ENCODE assay signal across 17 cellular contexts in the genomic region with DNA sequence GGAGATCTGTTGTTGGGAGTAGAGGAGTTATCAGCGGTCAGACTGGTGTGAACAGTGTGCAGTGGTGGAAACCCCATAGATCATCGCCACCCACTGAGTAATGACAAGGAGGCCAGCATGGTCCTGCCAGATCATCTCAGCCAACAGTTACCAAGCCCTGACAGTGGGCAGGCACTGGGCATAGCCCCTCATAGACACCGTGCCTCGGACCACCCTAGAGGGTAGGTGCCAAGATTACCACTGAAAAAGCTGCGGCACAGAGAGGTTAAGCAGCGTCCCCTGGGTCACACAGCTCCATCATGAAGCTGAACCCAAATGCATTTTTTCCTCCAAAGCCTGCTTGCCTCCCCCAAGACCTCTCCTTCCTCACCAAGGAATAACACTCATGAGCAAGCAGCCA. TPM values are rescaled to one million over a fixed set of nuclear protein-coding genes. Genes with fewer than 3 reads are reported as not detected.
DNase-seq lines count a peak whose midpoint lies in the region; ATAC-seq, FAIRE-seq and TF ChIP-seq lines count a peak whose summit lies in the region.
"Had no signal": no experiment of that assay in that cellular context is flagged by ENCODE, and none has a peak within 500 bp of the region (broad histone marks: within the 10 kb centered on the region; RNA-seq: fewer than 3 reads in every experiment).

No MANE protein-coding gene starts in this region.

- no peak for TF ChIP-seq EP300 in H1 (IDR thresholded peaks at IDR 0.05; ENCODE audit: borderline replicate concordance in 1 of 2, low read depth in 2 of 2, low read length in 2 of 2)

- H3K9me3 ChIP-seq in H1 (ENCODE audit: insufficient read depth in 2 of 2, low read depth in 1 of 2, low read length in 1 of 2) (no peaks in the 10 kb centered on the region), neural progenitor cell (ENCODE audit: low read depth) (no peaks in the 10 kb centered on the region)
- no peaks in the 10 kb centered on the region for H3K9me3 ChIP-seq in effector memory CD4-positive, alpha-beta T cell (ENCODE audit: control insufficient read depth, low read length)

- H2AFZ ChIP-seq in H1 (ENCODE audit: low read length) (no peak overlapping the region), neural progenitor cell (replicated peaks) (no peak overlapping the region)

- H3K56ac ChIP-seq in H1 (replicated peaks; ENCODE audit: insufficient read length, low read depth, low read length), result no peak overlapping the region

- no peak overlapping the region for H4K91ac ChIP-seq in H1 (replicated peaks; ENCODE audit: insufficient read length, low read length)

- H2AK5ac ChIP-seq in H1 (ENCODE audit: low read depth, low read length), result no peak overlapping the region

- DNase-seq in left cardiac atrium (no peak), Right ventricle myocardium inferior (ENCODE audit: missing footprints) (no peak), H1 (ENCODE audit: low read depth in 1 of 2, low spot score in 2 of 2) (no peak), neural progenitor cell (ENCODE audit: low spot score) (no peak), urothelium cell line (ENCODE audit: low spot score) (no peak), GM12892 (ENCODE audit: insufficient read length) (no peak)
- no peak for DNase-seq in effector memory CD4-positive, alpha-beta T cell
- DNase-seq: H7, MV-4-11, NCI-H146, NCI-H2081 treated with DMSO at 0.1 percent for 48 hours, NCI-H345, NCI-H526 treated with DMSO at 0.1 percent for 48 hours, OCI-M1 had no signal

- H3K27ac Mint-ChIP-seq in neural progenitor cell, result peak overlapping the region; percentile 99
- H3K27ac Mint-ChIP-seq: IgD-negative memory B cell had no signal

- H3K27me3 ChIP-seq in H1 (replicated peaks in 1 of 4; ENCODE audit: control insufficient read depth in 3 of 4, extremely low read depth in 1 of 4, insufficient read depth in 3 of 4, low read length in 3 of 4), result no peaks in the 10 kb centered on the region; a peak in 1 of 7 replicates
- H3K27me3 ChIP-seq in neural progenitor cell, result no peaks in the 10 kb centered on the region
- peaks cover 3% of the 10 kb centered on the region for H3K27me3 ChIP-seq in effector memory CD4-positive, alpha-beta T cell (replicated peaks; ENCODE audit: control insufficient read depth, insufficient read depth, low read length, poor library complexity, severe bottlenecking)

- no peak overlapping the region for H3K18ac ChIP-seq in H1 (ENCODE audit: extremely low read depth, low read length)

- H3K79me1 ChIP-seq in H1 (ENCODE audit: low read depth, low read length), result no peaks in the 10 kb centered on the region

- no peaks in the 10 kb centered on the region for H3K79me2 ChIP-seq in H1 (ENCODE audit: control insufficient read depth in 1 of 2, insufficient read depth in 2 of 2, low read length in 2 of 2)
- no peaks in the 10 kb centered on the region for H3K79me2 ChIP-seq in neural progenitor cell (ENCODE audit: low read depth)

- peaks cover 93% of the 10 kb centered on the region for H3K4me1 Mint-ChIP-seq in neural progenitor cell

- H2BK5ac ChIP-seq in H1 (ENCODE audit: low read depth, low read length), result no peak overlapping the region

- no peak overlapping the region; the same call in 1 of the 2 replicates for H2BK12ac ChIP-seq in H1 (ENCODE audit: low read depth, low read length)

- H3K36me3 ChIP-seq in H1 (ENCODE audit: control insufficient read depth in 2 of 4, insufficient read depth in 4 of 4, low read length in 3 of 4), result no peaks in the 10 kb centered on the region
- H3K36me3 ChIP-seq in neural progenitor cell, result no peaks in the 10 kb centered on the region
- H3K36me3 ChIP-seq in effector memory CD4-positive, alpha-beta T cell (ENCODE audit: control insufficient read depth, insufficient read depth, low read length), result no peaks in the 10 kb centered on the region

- peak overlapping the region; percentile 71 for H3K4me3 Mint-ChIP-seq in neural progenitor cell
- H3K4me3 Mint-ChIP-seq: IgD-negative memory B cell had no signal

- no peak overlapping the region for H3K9ac ChIP-seq in H1 (replicated peaks in 1 of 4; ENCODE audit: extremely low read depth in 1 of 4, low read depth in 3 of 4, low read length in 3 of 4)
- H3K9ac ChIP-seq in neural progenitor cell, result no peak overlapping the region

- H3K27ac ChIP-seq in H1 (ENCODE audit: low read depth, low read length), result no peak overlapping the region
- H3K27ac ChIP-seq in neural progenitor cell, result peak overlapping the region; percentile 22
- no peak overlapping the region for H3K27ac ChIP-seq in effector memory CD4-positive, alpha-beta T cell (ENCODE audit: insufficient read depth, low read length, poor library complexity, severe bottlenecking)

- no peak overlapping the region for H3K14ac ChIP-seq in H1 (ENCODE audit: insufficient read length)

- H3K4me3 ChIP-seq in H1 (ENCODE audit: extremely low read depth in 1 of 4, insufficient read depth in 2 of 4, low read depth in 3 of 4, low read length in 4 of 4) (no peak overlapping the region), neural progenitor cell (no peak overlapping the region)
- no peak overlapping the region for H3K4me3 ChIP-seq in effector memory CD4-positive, alpha-beta T cell (ENCODE audit: insufficient read depth, low read depth, low read length, poor library complexity, severe bottlenecking)

- H4K8ac ChIP-seq in H1 (ENCODE audit: extremely low read depth, insufficient read depth, low read length), result no peak overlapping the region; the same call in 1 of the 2 replicates

- H3K4me2 ChIP-seq in H1 (ENCODE audit: insufficient read depth in 1 of 2, low read depth in 2 of 2, low read length in 2 of 2), result no peak overlapping the region
- peak overlapping the region; percentile 49 for H3K4me2 ChIP-seq in neural progenitor cell

- no peak for TF ChIP-seq RAD21 in H1 (IDR thresholded peaks at IDR 0.05 in 1 of 2, conservative IDR thresholded peaks at IDR 0.05 in 1 of 2; ENCODE audit: low read depth in 2 of 2, low read length in 2 of 2)

- peaks cover 18% of the 10 kb centered on the region for H3K27me3 Mint-ChIP-seq in neural progenitor cell (ENCODE audit: insufficient read depth, low read depth)

- no peaks in the 10 kb centered on the region for H3K23me2 ChIP-seq in H1 (ENCODE audit: low read depth, low read length)

- no peak for TF ChIP-seq CTCF in H1 (IDR thresholded peaks at IDR 0.05; ENCODE audit: control extremely low read depth in 1 of 3, insufficient read depth in 1 of 3, low read depth in 1 of 3, low read length in 3 of 3)
- no peak for TF ChIP-seq CTCF in neural progenitor cell (IDR thresholded peaks at IDR 0.05)

- no peak overlapping the region for H4K5ac ChIP-seq in H1 (ENCODE audit: insufficient read length, low read depth, low read length)

- ATAC-seq in left cardiac atrium (peak; percentile 64 to 66), Right ventricle myocardium inferior (no peak), HG03565 (IDR thresholded peaks at IDR 0.05; ENCODE audit: unreplicated experiment) (no peak)

- TF ChIP-seq POLR2A in H1 (IDR thresholded peaks at IDR 0.05; ENCODE audit: control extremely low read depth in 1 of 2, low read depth in 2 of 2, low read length in 2 of 2) (no peak), GM12892 (IDR thresholded peaks at IDR 0.05; ENCODE audit: low read depth, low read length) (no peak)

- CTCF ChIA-PET in H1 (lab: Charles Lee; ENCODE audit: partially characterized antibody), result interaction anchor here (0.8 to 2.8 kb wide), 7 partner anchors 9 to 52 kb away, joined by 3 to 13 read pairs (median 3); a partner anchor contains a TSS

- peaks cover 49% of the 10 kb centered on the region for H3F3A ChIP-seq in neural progenitor cell (ENCODE audit: low read depth)

- H3K23ac ChIP-seq in H1 (ENCODE audit: insufficient read length), result no peak overlapping the region

- no peak for FAIRE-seq in H1 (lab: Jason Lieb, UNC)
- peak; percentile 53 for FAIRE-seq in urothelium cell line (lab: Jason Lieb, UNC)
- FAIRE-seq in GM12892 (lab: Jason Lieb, UNC), result no peak

- intact Hi-C loops in left cardiac atrium (cut with DNase I), result no loop called here
- intact Hi-C loops in Right ventricle myocardium inferior (cut with DNase I), result no loop called here

- WGBS in H1 (ENCODE audit: extremely low coverage in 1 of 2, insufficient coverage in 1 of 2, insufficient read length in 1 of 2, insufficient replicate concordance in 2 of 2, low coverage in 1 of 2, low lambda C conversion rate in 2 of 2, missing lambda C conversion rate in 1 of 2), 2 experiments, result 92% methylated on average over 6 of the region's 6 CpGs; no CpG with 5 or more reads in 1 of the 2 experiments

- no peak overlapping the region for H2BK20ac ChIP-seq in H1 (ENCODE audit: low read length)

- H4K20me1 ChIP-seq in H1 (replicated peaks in 1 of 2; ENCODE audit: control insufficient read depth in 1 of 2, insufficient read depth in 2 of 2, low read length in 2 of 2) (no peaks in the 10 kb centered on the region), neural progenitor cell (ENCODE audit: low read depth) (no peaks in the 10 kb centered on the region)

- no peak overlapping the region for H2BK120ac ChIP-seq in H1 (replicated peaks; ENCODE audit: low read depth, low read length)

- POLR2A ChIA-PET in H1 (lab: Charles Lee; ENCODE audit: partially characterized antibody), result no interaction called here

- H3K9me3 Mint-ChIP-seq in neural progenitor cell, result no peaks in the 10 kb centered on the region
- H3K9me3 Mint-ChIP-seq: IgD-negative memory B cell had no signal

- H3K4ac ChIP-seq in H1 (replicated peaks; ENCODE audit: insufficient read length, low read depth, low read length), result no peak overlapping the region

- H3K4me1 ChIP-seq in H1 (replicated peaks in 1 of 4; ENCODE audit: control insufficient read depth in 3 of 4, insufficient read depth in 4 of 4, low read length in 3 of 4) (peaks cover 0 to 11% (median 3%) of the 10 kb centered on the region in 4 experiments; a peak in 3 of 7 replicates), neural progenitor cell (peaks cover 67% of the 10 kb centered on the region)
- H3K4me1 ChIP-seq in effector memory CD4-positive, alpha-beta T cell (ENCODE audit: control insufficient read depth, insufficient read depth, low read length, poor library complexity, severe bottlenecking), result no peaks in the 10 kb centered on the region

- no peaks in the 10 kb centered on the region for H3K36me3 Mint-ChIP-seq in neural progenitor cell
- H3K36me3 Mint-ChIP-seq: IgD-negative memory B cell had no signal

- no peak overlapping the region for H2BK15ac ChIP-seq in H1 (ENCODE audit: low read length)

RNA-seq across cellular contexts. Expression of a gene that starts 21.5 kb away (rescaled TPM):
- 10 to 100 TPM; 23.9 to 29.3 TPM for total RNA-seq in left cardiac atrium
- total RNA-seq in Right ventricle myocardium inferior, result 27.2 TPM
- total RNA-seq in H1 (2021; fragmentation: NEBNext Ultra II Directional; extraction: Animal tissue kit (Norgen Biotek cat#: 25700)), result 7.2 and 9.2 TPM in 2 replicates
- 14.7 and 29.5 TPM in 2 replicates for polyA plus RNA-seq in H1 (2011; rRNA removed)
- polyA plus RNA-seq in H1 (2011; cell fraction: cytosol; rRNA removed), result 19.0 TPM
- 26.5 TPM for polyA plus RNA-seq in H1 (2011; cell fraction: nucleus; rRNA removed)
- polyA plus RNA-seq in H1 (2012, experiment 1 of 2), result 4.3 to 11.0 TPM (median 8.6 TPM) in 4 replicates
- 4.3 TPM for polyA plus RNA-seq in H1 (2012, experiment 2 of 2)
- polyA plus RNA-seq in H1 (2013, experiment 1 of 2), result 8.0 TPM
- polyA plus RNA-seq in H1 (2013, experiment 2 of 2), result 9.6 TPM
- polyA minus RNA-seq in H1 (2011; rRNA and poly(A)+ RNA removed), result 6.7 and 12.4 TPM in 2 replicates
- 14.2 TPM for polyA minus RNA-seq in H1 (2011; cell fraction: cytosol; rRNA and poly(A)+ RNA removed)
- 13.2 TPM for polyA minus RNA-seq in H1 (2011; cell fraction: nucleus; rRNA and poly(A)+ RNA removed)
- total RNA-seq in neural progenitor cell (ENCODE audit: low replicate concordance), result 11.2 and 31.1 TPM in 2 replicates
- polyA plus RNA-seq in GM12892 (2012; ENCODE audit: missing spikeins), result not detected
- polyA plus RNA-seq: IgD-negative memory B cell had no signal

RNA-seq across cellular contexts. Expression of a gene that starts 41.7 kb away (rescaled TPM):
- total RNA-seq in left cardiac atrium (not detected), Right ventricle myocardium inferior (not detected), neural progenitor cell (ENCODE audit: low replicate concordance) (not detected in 2 replicates)
- not detected in 2 replicates for total RNA-seq in H1 (2021; fragmentation: NEBNext Ultra II Directional; extraction: Animal tissue kit (Norgen Biotek cat#: 25700))
- polyA plus RNA-seq in H1 (2011; rRNA removed), result not detected in 2 replicates
- polyA plus RNA-seq in H1 (2011; cell fraction: cytosol; rRNA removed), result not detected
- polyA plus RNA-seq in H1 (2011; cell fraction: nucleus; rRNA removed), result not detected
- not detected in 4 replicates for polyA plus RNA-seq in H1 (2012, experiment 1 of 2)
- not detected for polyA plus RNA-seq in H1 (2012, experiment 2 of 2)
- not detected for polyA plus RNA-seq in H1 (2013, experiment 1 of 2)
- polyA plus RNA-seq in H1 (2013, experiment 2 of 2), result not detected
- not detected in 2 replicates for polyA minus RNA-seq in H1 (2011; rRNA and poly(A)+ RNA removed)
- polyA minus RNA-seq in H1 (2011; cell fraction: cytosol; rRNA and poly(A)+ RNA removed), result not detected
- polyA minus RNA-seq in H1 (2011; cell fraction: nucleus; rRNA and poly(A)+ RNA removed), result not detected
- polyA plus RNA-seq in GM12892 (2012; ENCODE audit: missing spikeins), result not detected
- total RNA-seq: A172, H7 had no signal
- polyA plus RNA-seq: IgD-negative memory B cell had no signal

Comparison
In these comparisons a context has a peak if more than half of its experiments do, and no peak if none do; other contexts are left out.
1. ATAC-seq: peak in left cardiac atrium (2 of 2); none in Right ventricle myocardium inferior (single experiment) and HG03565 (single experiment).